Comparison of ENCODE assay signal across 16 cellular contexts in the genomic region with DNA sequence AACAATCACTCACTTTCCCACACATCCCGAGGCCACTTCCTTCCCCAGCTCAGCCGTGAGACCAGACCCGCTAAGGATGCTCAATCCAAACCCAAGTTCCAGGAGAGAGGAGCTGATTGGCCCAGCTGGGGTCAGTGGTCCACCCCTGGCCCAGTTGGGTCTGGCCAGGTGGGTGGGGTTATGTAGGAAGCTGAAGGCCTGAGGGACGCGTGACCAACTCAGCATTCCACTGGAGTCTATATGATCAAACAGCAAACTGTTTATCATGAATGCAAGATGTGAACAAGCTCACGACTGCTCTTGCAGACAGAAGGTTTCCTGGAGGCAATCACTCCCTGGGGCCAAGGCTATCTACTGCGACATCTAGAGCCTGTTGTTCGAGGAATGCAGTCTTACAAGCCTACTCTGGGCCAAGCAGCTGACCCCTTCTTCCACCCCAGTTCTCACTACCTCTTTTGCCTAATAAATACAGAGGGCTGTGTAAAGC. TPM values are rescaled to one million over a fixed set of nuclear protein-coding genes. Genes with fewer than 3 reads are reported as not detected.
DNase-seq lines count a peak whose midpoint lies in the region; ATAC-seq and TF ChIP-seq lines count a peak whose summit lies in the region.
"Had no signal": no experiment of that assay in that cellular context is flagged by ENCODE, and none has a peak within 500 bp of the region (broad histone marks: within the 10 kb centered on the region; RNA-seq: fewer than 3 reads in every experiment).

No MANE protein-coding gene starts in this region.

- CTCF ChIA-PET in T-cell (lab: Charles Lee), result interaction anchor here in 1 of 2 donors (0.8 to 2.1 kb wide), 5 partner anchors 12 to 517 kb away, joined by 3 to 11 read pairs (median 4); no protein-coding TSS in a partner anchor

- H3K4me1 Mint-ChIP-seq in T-cell (peaks cover 26 to 43% (median 41%) of the 10 kb centered on the region in 3 donors), nephron progenitor cell (no peaks in the 10 kb centered on the region)

- H3K27ac ChIP-seq in left ventricle myocardium inferior (replicated peaks), result no peak overlapping the region
- H3K27ac ChIP-seq: colonic mucosa, WERI-Rb-1 had no signal

- POLR2A ChIA-PET in T-cell (lab: Charles Lee), result interaction anchor here in 1 of 2 donors (0.6 kb wide), 2 partner anchors 198 to 390 kb away, joined by 5 to 8 read pairs; no protein-coding TSS in a partner anchor

- H3K4me1 ChIP-seq in left ventricle myocardium inferior, result peaks cover 22% of the 10 kb centered on the region
- H3K4me1 ChIP-seq: colonic mucosa had no signal

- H3K36me3 ChIP-seq in left ventricle myocardium inferior, result no peaks in the 10 kb centered on the region
- H3K36me3 ChIP-seq: colonic mucosa, WERI-Rb-1 had no signal

- H3K4me3 Mint-ChIP-seq in T-cell, result peak overlapping the region in 2 of 3 donors; percentile 60 to 61
- H3K4me3 Mint-ChIP-seq in nephron progenitor cell, result no peak overlapping the region

- H3K9me3 Mint-ChIP-seq in T-cell, result no peaks in the 10 kb centered on the region
- H3K9me3 Mint-ChIP-seq in nephron progenitor cell, result peaks cover 5% of the 10 kb centered on the region
- H3K9me3 Mint-ChIP-seq: naive B cell had no signal

- H3K27ac Mint-ChIP-seq in T-cell (peak overlapping the region; percentile 99), nephron progenitor cell (no peak overlapping the region)

- H3K4me3 ChIP-seq in left ventricle myocardium inferior, result no peak overlapping the region
- H3K4me3 ChIP-seq: colonic mucosa had no signal

- no peak for ATAC-seq in T-cell (replicated peaks in 1 of 4)
- ATAC-seq in GM18907 (IDR thresholded peaks at IDR 0.05; ENCODE audit: unreplicated experiment), result no peak

- DNase-seq in Ammon's horn (ENCODE audit: low spot score), result peak; percentile 77
- DNase-seq in CD1c-positive myeloid dendritic cell (ENCODE audit: extremely low spot score), result peak; percentile 58
- DNase-seq in T-cell, result no peak
- DNase-seq in islet precursor cell, result peak; percentile 95
- DNase-seq in nephron progenitor cell, result no peak
- DNase-seq in left ventricle myocardium inferior, result no peak
- DNase-seq in T1000 (lab: John Stamatoyannopoulos, UW), result no peak
- DNase-seq: amniotic stem cell, colonic mucosa, DMS79 treated with DMSO at 0.1 percent for 48 hours, naive B cell, NCI-H1930, NCI-H510A, SK-N-SH, WERI-Rb-1 had no signal

- no peaks in the 10 kb centered on the region for H3K9me3 ChIP-seq in left ventricle myocardium inferior (replicated peaks)
- H3K9me3 ChIP-seq: colonic mucosa, SK-N-SH had no signal

- intact Hi-C loops in left ventricle myocardium inferior (cut with micrococcal nuclease), result loop anchor here (5.0 to 10.0 kb wide), 2 partner anchors 152 to 390 kb away; no protein-coding TSS in a partner anchor

- TF ChIP-seq CTCF in nephron progenitor cell (IDR thresholded peaks at IDR 0.05), result no peak
- TF ChIP-seq CTCF in left ventricle myocardium inferior (IDR thresholded peaks at IDR 0.05; ENCODE audit: borderline replicate concordance), result no peak

- H3K36me3 Mint-ChIP-seq in T-cell, result no peaks in the 10 kb centered on the region
- H3K36me3 Mint-ChIP-seq in nephron progenitor cell (ENCODE audit: low read depth), result no peaks in the 10 kb centered on the region
- H3K36me3 Mint-ChIP-seq: naive B cell had no signal

- H3K27me3 Mint-ChIP-seq in T-cell, result no peaks in the 10 kb centered on the region
- peaks cover 9% of the 10 kb centered on the region for H3K27me3 Mint-ChIP-seq in nephron progenitor cell (ENCODE audit: low read depth, poor library complexity)
- H3K27me3 Mint-ChIP-seq: naive B cell had no signal

- H3K27me3 ChIP-seq in left ventricle myocardium inferior (ENCODE audit: low read depth), result no peaks in the 10 kb centered on the region
- H3K27me3 ChIP-seq: colonic mucosa had no signal

RNA-seq across cellular contexts. Expression of a gene that starts 4.9 kb away (rescaled TPM):
- total RNA-seq in T-cell (100 to 1,000 TPM in 4 of 5 donors, 10 to 100 TPM in 1; 97.9 to 167 (median 139) TPM), left ventricle myocardium inferior (95.9 TPM)

Comparison
In these comparisons a context has a peak if more than half of its experiments do, and no peak if none do; other contexts are left out.
1. DNase-seq: peak in Ammon's horn (single experiment), CD1c-positive myeloid dendritic cell (single experiment) and islet precursor cell (single experiment); none in T-cell (0 of 34), nephron progenitor cell (single experiment), left ventricle myocardium inferior (single experiment) and T1000 (single experiment).